ENCODE assay signal across 1 cellular context in the genomic region with DNA sequence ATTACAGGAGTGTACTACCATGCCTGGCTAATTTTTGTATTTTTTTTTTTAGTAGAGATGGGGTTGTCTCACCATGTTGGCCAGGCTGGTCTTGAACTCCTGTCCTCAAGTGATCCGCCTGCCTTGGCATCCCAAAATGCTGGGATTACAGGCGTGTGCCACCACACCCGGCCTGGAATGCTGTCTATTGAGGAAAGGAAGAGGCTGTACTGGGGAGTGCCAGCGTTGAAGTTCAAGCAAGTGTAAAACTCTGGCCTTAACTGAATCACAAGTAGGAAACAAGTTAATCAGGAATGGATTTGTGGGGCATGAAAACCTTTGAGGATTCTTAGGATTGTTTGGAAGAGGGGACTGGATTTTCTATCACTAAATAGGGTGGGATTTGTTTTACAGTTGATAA.
TF ChIP-seq lines count a peak whose summit lies in the region.

No MANE protein-coding gene starts in this region.

TF ChIP-seq in HepG2, 621 proteins besides CTCF, POLR2A, EP300 and RAD21:
- no peak for TF ChIP-seq ZNF180 (CRISPR knock-in tag; IDR thresholded peaks at IDR 0.05; ENCODE audit: borderline replicate concordance, low read depth)
- no peak for TF ChIP-seq HNRNPK (IDR thresholded peaks at IDR 0.05; ENCODE audit: low read depth, low read length, poor library complexity, severe bottlenecking)
- TF ChIP-seq ZHX2 (IDR thresholded peaks at IDR 0.05; ENCODE audit: low read depth), result no peak
- no peak for TF ChIP-seq ZHX2 (CRISPR knock-in tag; IDR thresholded peaks at IDR 0.05; ENCODE audit: borderline replicate concordance)
- no peak for TF ChIP-seq ZNF432 (CRISPR knock-in tag; IDR thresholded peaks at IDR 0.05; ENCODE audit: borderline replicate concordance)
- no peak for TF ChIP-seq ZNF274 (CRISPR knock-in tag; IDR thresholded peaks at IDR 0.05)
- no peak for TF ChIP-seq NKX3-1 (CRISPR knock-in tag; IDR thresholded peaks at IDR 0.05)
- no peak for TF ChIP-seq RFX3 (CRISPR knock-in tag; IDR thresholded peaks at IDR 0.05)
- TF ChIP-seq ZNF737 (CRISPR knock-in tag; IDR thresholded peaks at IDR 0.05; ENCODE audit: borderline replicate concordance), result no peak
- no peak for TF ChIP-seq RORA (CRISPR knock-in tag; IDR thresholded peaks at IDR 0.05)
- no peak for TF ChIP-seq PRMT3 (CRISPR knock-in tag; IDR thresholded peaks at IDR 0.05; ENCODE audit: borderline replicate concordance, low read depth)
- no peak for TF ChIP-seq TSC22D2 (CRISPR knock-in tag; IDR thresholded peaks at IDR 0.05; ENCODE audit: borderline replicate concordance)
- no peak for TF ChIP-seq ZNF720 (CRISPR knock-in tag; IDR thresholded peaks at IDR 0.05)
- no peak for TF ChIP-seq ZNF101 (CRISPR knock-in tag; IDR thresholded peaks at IDR 0.05; ENCODE audit: borderline replicate concordance, low read depth)
- TF ChIP-seq ZNF441 (CRISPR knock-in tag; IDR thresholded peaks at IDR 0.05; ENCODE audit: borderline replicate concordance), result no peak
- TF ChIP-seq ZNF138 (CRISPR knock-in tag; IDR thresholded peaks at IDR 0.05; ENCODE audit: low read depth), result no peak
